In genomic region chr4:140238353-140239041, GRCh38 we compare ENCODE assay signal across 8 cellular contexts.
DNase-seq lines count a peak whose midpoint lies in the region; ATAC-seq and TF ChIP-seq lines count a peak whose summit lies in the region.

No MANE protein-coding gene starts in this region.

- H3K9ac ChIP-seq in OCI-LY1 (ENCODE audit: low read length) (peak overlapping the region; percentile 11; the same call in 1 of the 2 replicates), endodermal cell (ENCODE audit: extremely low read depth, low read length, poor library complexity, severe bottlenecking) (no peak overlapping the region), mucosa of rectum (ENCODE audit: low read depth in 1 of 2, low read length in 2 of 2) (peak overlapping the region; percentile 38 to 55)

- TF ChIP-seq CTCF in OCI-LY1 (IDR thresholded peaks at IDR 0.05; ENCODE audit: low read length) (no peak), endodermal cell (conservative IDR thresholded peaks at IDR 0.05) (no peak)

- no peaks in the 10 kb centered on the region for H3K9me3 ChIP-seq in OCI-LY1 (ENCODE audit: low read length)
- no peaks in the 10 kb centered on the region for H3K9me3 ChIP-seq in endodermal cell (ENCODE audit: control insufficient read depth, low read length)
- no peaks in the 10 kb centered on the region for H3K9me3 ChIP-seq in mucosa of rectum (ENCODE audit: control insufficient read depth in 2 of 2, low read length in 2 of 2)

- no peaks in the 10 kb centered on the region for H3K9me3 Mint-ChIP-seq in endodermal cell

- H3K27ac Mint-ChIP-seq in endodermal cell: peak overlapping the region; percentile 81

- no peak overlapping the region for H3K4me3 Mint-ChIP-seq in endodermal cell

- no peak overlapping the region for H3K4me3 ChIP-seq in OCI-LY1 (ENCODE audit: low read depth, low read length, poor library complexity, severe bottlenecking)
- no peak overlapping the region for H3K4me3 ChIP-seq in endodermal cell (ENCODE audit: low read length)
- H3K4me3 ChIP-seq in mucosa of rectum (ENCODE audit: low read length in 2 of 2): peak overlapping the region; percentile 37 to 53

- no peaks in the 10 kb centered on the region for H3F3A ChIP-seq in OCI-LY1 (ENCODE audit: insufficient read depth, low read length)

- H3K27me3 ChIP-seq in OCI-LY1 (ENCODE audit: insufficient read depth, low read length): no peaks in the 10 kb centered on the region
- no peaks in the 10 kb centered on the region for H3K27me3 ChIP-seq in endodermal cell (ENCODE audit: control insufficient read depth, insufficient read depth, low read length, poor library complexity, severe bottlenecking)
- no peaks in the 10 kb centered on the region for H3K27me3 ChIP-seq in mucosa of rectum (ENCODE audit: control insufficient read depth in 2 of 2, insufficient read depth in 2 of 2, low read length in 2 of 2)

- H4K20me1 ChIP-seq in OCI-LY1 (ENCODE audit: insufficient read depth, low read length): no peaks in the 10 kb centered on the region

- WGBS in endodermal cell (ENCODE audit: insufficient coverage in 1 of 2, insufficient read length in 1 of 2), 2 experiments: 62 to 64% methylated on average over 7 to 13 of the region's 13 CpGs

- H3K79me2 ChIP-seq in OCI-LY1 (ENCODE audit: insufficient read depth, low read length): no peaks in the 10 kb centered on the region

- no peaks in the 10 kb centered on the region for H3K36me3 ChIP-seq in OCI-LY1 (ENCODE audit: insufficient read depth, low read length)
- H3K36me3 ChIP-seq in endodermal cell (ENCODE audit: control insufficient read depth, insufficient read depth, low read length): no peaks in the 10 kb centered on the region
- no peaks in the 10 kb centered on the region for H3K36me3 ChIP-seq in mucosa of rectum (ENCODE audit: control insufficient read depth in 2 of 2, insufficient read depth in 2 of 2, low read length in 2 of 2)

- peak overlapping the region; percentile 41; the same call in 1 of the 2 replicates for H3K4me2 ChIP-seq in OCI-LY1 (ENCODE audit: low read length)

- peaks cover 58% of the 10 kb centered on the region for H3K4me1 Mint-ChIP-seq in endodermal cell

- no peaks in the 10 kb centered on the region for H3K27me3 Mint-ChIP-seq in endodermal cell (ENCODE audit: insufficient read depth)

- ATAC-seq in GM18907 (IDR thresholded peaks at IDR 0.05; ENCODE audit: unreplicated experiment) (no peak), GM21619 (IDR thresholded peaks at IDR 0.05; ENCODE audit: unreplicated experiment) (no peak), GM21515 (IDR thresholded peaks at IDR 0.05; ENCODE audit: unreplicated experiment) (no peak)

- peak overlapping the region; percentile 58 for H3K27ac ChIP-seq in OCI-LY1 (ENCODE audit: low read depth, low read length, poor library complexity, severe bottlenecking)
- H3K27ac ChIP-seq in endodermal cell (ENCODE audit: low read depth, low read length): peak overlapping the region; percentile 97
- peak overlapping the region; percentile 80 to 87 for H3K27ac ChIP-seq in mucosa of rectum (ENCODE audit: low read depth in 2 of 2, low read length in 2 of 2)

- no peak overlapping the region for H2AFZ ChIP-seq in OCI-LY1 (ENCODE audit: low read length)

- H3K4me1 ChIP-seq in OCI-LY1 (ENCODE audit: insufficient read depth, low read length, severe bottlenecking) (peaks cover 58% of the 10 kb centered on the region), endodermal cell (ENCODE audit: control insufficient read depth, insufficient read depth, low read length) (peaks cover 26% of the 10 kb centered on the region), mucosa of rectum (ENCODE audit: control insufficient read depth in 2 of 2, insufficient read depth in 2 of 2, low read length in 2 of 2) (peaks cover 34 to 44% of the 10 kb centered on the region in 2 donors)

- peak; percentile 43 to 61 for DNase-seq in Kasumi-1 (lab: John Stamatoyannopoulos, UW)
- DNase-seq in endodermal cell: peak; percentile 75
- no peak for DNase-seq in stimulated activated CD4-positive, alpha-beta T cell treated with anti-CD3 and anti-CD28 coated beads, Interleukin-4, amount 100 ng/mL, for 24 hours

- H3K9me2 ChIP-seq in OCI-LY1 (ENCODE audit: low read depth, low read length): no peaks in the 10 kb centered on the region

- H3K36me3 Mint-ChIP-seq in endodermal cell (ENCODE audit: low read depth): no peaks in the 10 kb centered on the region

Comparison
In these comparisons a context has a peak if more than half of its experiments do, and no peak if none do; other contexts are left out.
1. H3K4me3 ChIP-seq: peak in mucosa of rectum (2 of 2); none in OCI-LY1 (single experiment) and endodermal cell (single experiment).
2. Peak in every context shown above with its lines, with median percentiles within 50 percentile points of each other: H3K27ac ChIP-seq.